ENCODE assay signal across 8 cellular contexts in genomic region chr2:9556121-9556869, GRCh38. TPM values are rescaled to one million over a fixed set of nuclear protein-coding genes. Genes with fewer than 3 reads are reported as not detected.
DNase-seq lines count a peak whose midpoint lies in the region; ATAC-seq, FAIRE-seq and TF ChIP-seq lines count a peak whose summit lies in the region.

No MANE protein-coding gene starts in this region.

- TF ChIP-seq CTCF in dorsolateral prefrontal cortex (IDR thresholded peaks at IDR 0.05 in 54 of 56, conservative IDR thresholded peaks at IDR 0.05 in 2 of 56; ENCODE audit: low read depth in 1 of 56, partially characterized antibody in 56 of 56) = no peak
- no peak for TF ChIP-seq CTCF in mucosa of descending colon (IDR thresholded peaks at IDR 0.05)

- H3K36me3 ChIP-seq in mucosa of descending colon (ENCODE audit: low read depth) = no peaks in the 10 kb centered on the region

- peak overlapping the region; percentile 75 to 99 (median 97) for H3K27ac ChIP-seq in dorsolateral prefrontal cortex

- no peak for FAIRE-seq in H54 (lab: Jason Lieb, UNC)

- peak overlapping the region; percentile 65 to 99 (median 93) for H3K4me3 ChIP-seq in dorsolateral prefrontal cortex
- H3K4me3 ChIP-seq in mucosa of descending colon = peak overlapping the region; percentile 86

- H3K9me3 ChIP-seq in mucosa of descending colon = no peaks in the 10 kb centered on the region

- peaks cover 13% of the 10 kb centered on the region for H3K4me1 ChIP-seq in mucosa of descending colon (ENCODE audit: low read depth)

- H3K4me1 Mint-ChIP-seq in activated naive CD4-positive, alpha-beta T cell treated with anti-CD3 and anti-CD28 coated beads for 36 hours (ENCODE audit: low read depth) = peaks cover 43% of the 10 kb centered on the region

- TF ChIP-seq POLR2A in H54 (IDR thresholded peaks at IDR 0.05; ENCODE audit: low read depth, low read length) = no peak

- CTCF ChIA-PET in activated naive CD4-positive, alpha-beta T cell treated with anti-CD3 and anti-CD28 coated beads for 36 hours (lab: Charles Lee) = interaction anchor here (0.6 to 2.0 kb wide), 9 partner anchors 10 to 439 kb away, joined by 3 to 9 read pairs (median 3); no protein-coding TSS in a partner anchor

- peak overlapping the region; percentile 98 for H3K4me3 Mint-ChIP-seq in activated naive CD4-positive, alpha-beta T cell treated with anti-CD3 and anti-CD28 coated beads for 36 hours

- no peaks in the 10 kb centered on the region for H3K9me3 Mint-ChIP-seq in activated naive CD4-positive, alpha-beta T cell treated with anti-CD3 and anti-CD28 coated beads for 36 hours

- peak overlapping the region; percentile 96 for H3K27ac Mint-ChIP-seq in activated naive CD4-positive, alpha-beta T cell treated with anti-CD3 and anti-CD28 coated beads for 36 hours

- peak; percentile 32 for ATAC-seq in HG03045 (IDR thresholded peaks at IDR 0.05; ENCODE audit: unreplicated experiment)
- ATAC-seq in mucosa of descending colon = peak; percentile 56

- no peaks in the 10 kb centered on the region for H3K36me3 Mint-ChIP-seq in activated naive CD4-positive, alpha-beta T cell treated with anti-CD3 and anti-CD28 coated beads for 36 hours (ENCODE audit: low read depth)

- DNase-seq in activated naive CD4-positive, alpha-beta T cell treated with anti-CD3 and anti-CD28 coated beads for 36 hours = peak; percentile 27
- no peak for DNase-seq in activated naive CD4-positive, alpha-beta T cell treated with anti-CD3 and anti-CD28 coated beads, Interleukin-2, amount 50 U/mL, for 16 hours
- DNase-seq in RKO (ENCODE audit: low spot score) (peak; percentile 53), dorsolateral prefrontal cortex (peak in 1 of 10 donors; percentile 23), mucosa of descending colon (no peak), mucosa of gallbladder (ENCODE audit: low spot score) (no peak), H54 (ENCODE audit: insufficient read length, low spot score) (no peak)

- H3K27me3 Mint-ChIP-seq in activated naive CD4-positive, alpha-beta T cell treated with anti-CD3 and anti-CD28 coated beads for 36 hours (ENCODE audit: low read depth) = no peaks in the 10 kb centered on the region

- intact Hi-C loops in activated naive CD4-positive, alpha-beta T cell treated with anti-CD3 and anti-CD28 coated beads for 36 hours (cut with micrococcal nuclease) = loop anchor here (1.0 to 10.0 kb wide), 5 partner anchors 147 to 1099 kb away; partner anchors contain the start of genes ASAP2 and HPCAL1
- intact Hi-C loops in dorsolateral prefrontal cortex (cut with DNase I) = loop anchor here (5.0 to 10.0 kb wide), 7 partner anchors 71 to 411 kb away; partner anchors contain the start of genes CPSF3 (in 1 of the 2), IAH1 (in 1 of the 2), ITGB1BP1 (in 1 of the 2) and TAF1B (in 1 of the 2)
- intact Hi-C loops in mucosa of descending colon (cut with DNase I, micrococcal nuclease) = no loop called here

- H3K27me3 ChIP-seq in dorsolateral prefrontal cortex = no peaks in the 10 kb centered on the region

RNA-seq across cellular contexts. Expression of gene ADAM17, which starts 0.7 kb away (rescaled TPM):
- 10 to 100 TPM; 10.5 to 11.0 TPM for total RNA-seq in activated naive CD4-positive, alpha-beta T cell treated with anti-CD3 and anti-CD28 coated beads for 36 hours
- total RNA-seq in dorsolateral prefrontal cortex = 10 to 100 TPM; 20.3 to 43.9 (median 31.0) TPM
- total RNA-seq in mucosa of descending colon = 10 to 100 TPM; 20.9 to 22.8 (median 21.0) TPM
- 22.3 TPM for total RNA-seq in mucosa of gallbladder

Comparison
In these comparisons a context has a peak if more than half of its experiments do, and no peak if none do; other contexts are left out.
1. DNase-seq: peak in activated naive CD4-positive, alpha-beta T cell treated with anti-CD3 and anti-CD28 coated beads for 36 hours (single experiment) and RKO (single experiment); none in activated naive CD4-positive, alpha-beta T cell treated with anti-CD3 and anti-CD28 coated beads, Interleukin-2, amount 50 U/mL, for 16 hours (single experiment), mucosa of descending colon (0 of 3), mucosa of gallbladder (single experiment) and H54 (single experiment).
2. intact Hi-C loops: an anchor here in activated naive CD4-positive, alpha-beta T cell treated with anti-CD3 and anti-CD28 coated beads for 36 hours (1.0 to 10.0 kb wide) and dorsolateral prefrontal cortex (5.0 to 10.0 kb wide); none called in mucosa of descending colon.